Comparison of ENCODE assay signal across 8 cellular contexts in the genomic region with DNA sequence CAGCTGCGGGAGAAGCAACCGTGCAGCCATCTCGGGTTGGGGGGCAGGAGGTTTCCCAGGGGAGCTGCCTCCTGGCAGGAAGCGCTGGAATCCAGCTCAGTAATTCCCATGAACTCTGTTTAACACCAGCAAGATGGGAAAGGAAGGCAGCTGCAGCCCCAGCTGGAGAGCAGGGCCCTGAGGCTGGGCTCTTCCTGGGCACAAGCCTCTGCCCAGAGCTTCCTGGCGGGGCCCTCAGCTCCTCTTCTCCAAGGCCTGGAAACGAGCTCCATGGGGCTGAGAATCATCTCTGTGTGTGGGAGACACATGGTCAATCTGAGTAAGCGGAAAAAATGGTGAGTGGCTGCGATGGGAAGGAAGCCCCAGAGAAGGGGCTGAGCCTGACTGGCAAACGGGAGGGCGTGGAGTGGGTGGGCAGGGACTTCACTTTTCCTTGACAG. TPM values are rescaled to one million over a fixed set of nuclear protein-coding genes. Genes with fewer than 3 reads are reported as not detected.
DNase-seq lines count a peak whose midpoint lies in the region; ATAC-seq and TF ChIP-seq lines count a peak whose summit lies in the region.

No MANE protein-coding gene starts in this region.

- H3K27ac Mint-ChIP-seq in neural progenitor cell = no peak overlapping the region

- POLR2A ChIA-PET in AG04450 (lab: Yijun Ruan, JAX) = no interaction called here

- DNase-seq in AG04450 (ENCODE audit: low read depth, low spot score) = no peak
- DNase-seq in activated CD8-positive, alpha-beta memory T cell treated with anti-CD3 and anti-CD28 coated beads, Interleukin-2, amount 50 U/mL, for 48 hours = peak; percentile 67
- no peak for DNase-seq in neural progenitor cell (ENCODE audit: low spot score)
- no peak for DNase-seq in dedifferentiated amniotic fluid mesenchymal stem cell (ENCODE audit: extremely low spot score)

- H3K27me3 Mint-ChIP-seq in neural progenitor cell (ENCODE audit: insufficient read depth, low read depth) = no peaks in the 10 kb centered on the region

- H3K4me3 ChIP-seq in AG04450 (ENCODE audit: low read depth, low read length) (no peak overlapping the region), KMS-11 (IDR thresholded peaks at IDR 0.05; ENCODE audit: insufficient read depth, low read depth, low read length) (no peak overlapping the region), mucosa of rectum (ENCODE audit: low read length in 2 of 2) (peak overlapping the region in 1 of 2 donors; percentile 29), neural progenitor cell (no peak overlapping the region)

- peaks cover 6% of the 10 kb centered on the region; the same call in 1 of the 2 replicates for H3K36me3 ChIP-seq in KMS-11 (ENCODE audit: insufficient read depth)
- peaks cover 6 to 18% of the 10 kb centered on the region in 2 donors for H3K36me3 ChIP-seq in mucosa of rectum (ENCODE audit: control insufficient read depth in 2 of 2, insufficient read depth in 2 of 2, low read length in 2 of 2)
- no peaks in the 10 kb centered on the region for H3K36me3 ChIP-seq in neural progenitor cell

- H3K9me3 ChIP-seq in AG04450 (ENCODE audit: control insufficient read depth, insufficient read depth, low read length) (peaks cover 27% of the 10 kb centered on the region), mucosa of rectum (ENCODE audit: control insufficient read depth in 2 of 2, low read length in 2 of 2) (no peaks in the 10 kb centered on the region), neural progenitor cell (ENCODE audit: low read depth) (no peaks in the 10 kb centered on the region)

- TF ChIP-seq CTCF in AG04450 (IDR thresholded peaks at IDR 0.05; ENCODE audit: low read depth, low read length) (no peak), KMS-11 (conservative IDR thresholded peaks at IDR 0.05; ENCODE audit: low read depth, low read length) (no peak), neural progenitor cell (IDR thresholded peaks at IDR 0.05) (no peak)

- no peak overlapping the region for H3K4me3 Mint-ChIP-seq in neural progenitor cell

- H3F3A ChIP-seq in neural progenitor cell (ENCODE audit: low read depth) = peaks cover 11% of the 10 kb centered on the region

- CTCF ChIA-PET in AG04450 (lab: Charles Lee) = interaction anchor here (1.0 kb wide), 1 partner anchor 30 kb away, joined by 3 read pairs; no protein-coding TSS in a partner anchor

- H2AFZ ChIP-seq in KMS-11 (ENCODE audit: low read depth) (peak overlapping the region; percentile 49), neural progenitor cell (replicated peaks) (no peak overlapping the region)

- peaks cover 11% of the 10 kb centered on the region for H3K79me2 ChIP-seq in KMS-11 (ENCODE audit: insufficient read depth, low read depth)
- H3K79me2 ChIP-seq in neural progenitor cell (ENCODE audit: low read depth) = peaks cover 10% of the 10 kb centered on the region

- H3K9me3 Mint-ChIP-seq in neural progenitor cell = no peaks in the 10 kb centered on the region

- H3K4me1 Mint-ChIP-seq in neural progenitor cell = peaks cover 18% of the 10 kb centered on the region

- peaks cover 10% of the 10 kb centered on the region for H3K36me3 Mint-ChIP-seq in neural progenitor cell

- peak overlapping the region; percentile 77 for H3K4me2 ChIP-seq in KMS-11
- H3K4me2 ChIP-seq in neural progenitor cell = no peak overlapping the region

- H4K20me1 ChIP-seq in KMS-11 (ENCODE audit: insufficient read depth) (no peaks in the 10 kb centered on the region), neural progenitor cell (ENCODE audit: low read depth) (no peaks in the 10 kb centered on the region)

- ATAC-seq in GM19455 (IDR thresholded peaks at IDR 0.05; ENCODE audit: unreplicated experiment) = no peak
- ATAC-seq in activated CD4-positive, CD25-positive, alpha-beta regulatory T cell treated with anti-CD3 and anti-CD28 coated beads, Interleukin-2, amount 50 U/mL, for 24 hours = no peak

- H3K4me1 ChIP-seq in KMS-11 (ENCODE audit: low read depth, poor library complexity, severe bottlenecking) = peaks cover 58% of the 10 kb centered on the region
- H3K4me1 ChIP-seq in mucosa of rectum (ENCODE audit: control insufficient read depth in 2 of 2, insufficient read depth in 2 of 2, low read length in 2 of 2) = peaks cover 0 to 4% of the 10 kb centered on the region in 2 donors
- peaks cover 13% of the 10 kb centered on the region for H3K4me1 ChIP-seq in neural progenitor cell

- peak overlapping the region; percentile 57 for H3K27ac ChIP-seq in AG04450 (ENCODE audit: low read depth, low read length)
- H3K27ac ChIP-seq in KMS-11 = peak overlapping the region; percentile 98
- peak overlapping the region; percentile 39 to 75 for H3K27ac ChIP-seq in mucosa of rectum (ENCODE audit: low read depth in 2 of 2, low read length in 2 of 2)
- H3K27ac ChIP-seq in neural progenitor cell = no peak overlapping the region

- H3K27me3 ChIP-seq in AG04450 (ENCODE audit: control insufficient read depth, insufficient read depth, low read length) (no peaks in the 10 kb centered on the region), KMS-11 (ENCODE audit: insufficient read depth, low read depth) (no peaks in the 10 kb centered on the region), mucosa of rectum (ENCODE audit: control insufficient read depth in 2 of 2, insufficient read depth in 2 of 2, low read length in 2 of 2) (peaks cover 0 to 2% of the 10 kb centered on the region in 2 donors), neural progenitor cell (no peaks in the 10 kb centered on the region)

- H3K9ac ChIP-seq in KMS-11 (peak overlapping the region; percentile 70; the same call in 1 of the 2 replicates), mucosa of rectum (ENCODE audit: low read depth in 1 of 2, low read length in 2 of 2) (no peak overlapping the region), neural progenitor cell (no peak overlapping the region)

RNA-seq across cellular contexts. Expression of a gene that starts 6.3 kb away (rescaled TPM):
- 104 and 118 TPM in 2 replicates for polyA plus RNA-seq in AG04450 (2011; rRNA removed)
- 41.8 and 53.8 TPM in 2 replicates for polyA minus RNA-seq in AG04450 (2011; rRNA and poly(A)+ RNA removed)
- 22.2 and 30.2 TPM in 2 replicates for total RNA-seq in neural progenitor cell (ENCODE audit: low replicate concordance)

RNA-seq across cellular contexts. Expression of a gene that starts 7.9 kb away (rescaled TPM):
- 34.4 and 51.8 TPM in 2 replicates for polyA plus RNA-seq in AG04450 (2011; rRNA removed)
- 24.8 and 26.5 TPM in 2 replicates for polyA minus RNA-seq in AG04450 (2011; rRNA and poly(A)+ RNA removed)
- 54.2 TPM in 2 replicates for total RNA-seq in neural progenitor cell (ENCODE audit: low replicate concordance)
